ENCODE assay signal across 9 cellular contexts in genomic region chr4:122576261-122577188, GRCh38. TPM values are rescaled to one million over a fixed set of nuclear protein-coding genes. Genes with fewer than 3 reads are reported as not detected.
DNase-seq lines count a peak whose midpoint lies in the region; ATAC-seq, FAIRE-seq and TF ChIP-seq lines count a peak whose summit lies in the region.
"Had no signal": no experiment of that assay in that cellular context is flagged by ENCODE, and none has a peak within 500 bp of the region (broad histone marks: within the 10 kb centered on the region; RNA-seq: fewer than 3 reads in every experiment).

No MANE protein-coding gene starts in this region.

- H3K27me3 Mint-ChIP-seq in HFFc6 (ENCODE audit: insufficient read depth): peaks cover 7% of the 10 kb centered on the region

- H3K36me3 Mint-ChIP-seq in HFFc6 (ENCODE audit: low read depth): no peaks in the 10 kb centered on the region

- FAIRE-seq in keratinocyte (lab: Jason Lieb, UNC): peak; percentile 23

- ATAC-seq in Right ventricle myocardium superior (ENCODE audit: poor library complexity): peak; percentile 46
- no peak for ATAC-seq in GM19467 (IDR thresholded peaks at IDR 0.05; ENCODE audit: unreplicated experiment)

- H3K9me3 ChIP-seq in right atrium auricular region: no peaks in the 10 kb centered on the region
- H3K9me3 ChIP-seq in adipocyte (ENCODE audit: control insufficient read depth, low read length): no peaks in the 10 kb centered on the region
- no peaks in the 10 kb centered on the region for H3K9me3 ChIP-seq in keratinocyte (ENCODE audit: control insufficient read depth, low read depth, low read length)

- H3K27me3 ChIP-seq in right atrium auricular region (no peaks in the 10 kb centered on the region), adipocyte (replicated peaks; ENCODE audit: control insufficient read depth, insufficient read depth, low read length) (no peaks in the 10 kb centered on the region), keratinocyte (ENCODE audit: control insufficient read depth, extremely low read depth, insufficient read depth, low read length) (no peaks in the 10 kb centered on the region)

- no peak overlapping the region for H3K27ac Mint-ChIP-seq in HFFc6

- H3K27ac ChIP-seq in right atrium auricular region: no peak overlapping the region
- H3K27ac ChIP-seq in keratinocyte (ENCODE audit: control insufficient read depth, insufficient read depth, low read length): no peak overlapping the region

- no peak for DNase-seq in Right ventricle myocardium superior
- no peak for DNase-seq in right atrium auricular region (ENCODE audit: low spot score)
- DNase-seq in HFFc6: peak; percentile 57
- DNase-seq in NCI-H69 (lab: John Stamatoyannopoulos, UW): peak; percentile 34
- peak; percentile 67 for DNase-seq in adipocyte (ENCODE audit: low read depth)
- DNase-seq in keratinocyte (ENCODE audit: low read depth, low spot score): no peak
- DNase-seq in ecto neural progenitor cell (ENCODE audit: low spot score): no peak

- TF ChIP-seq CTCF in right atrium auricular region (IDR thresholded peaks at IDR 0.05) (peak in 1 of 2 donors; percentile 48), HFFc6 (IDR thresholded peaks at IDR 0.05) (peak; percentile 81), keratinocyte (optimal IDR thresholded peaks at IDR 0.05 in 1 of 3, IDR thresholded peaks at IDR 0.05 in 1 of 3, conservative IDR thresholded peaks at IDR 0.05 in 1 of 3; ENCODE audit: extremely low read depth in 1 of 3, insufficient read depth in 2 of 3, low read length in 3 of 3) (peak in 2 of 3 experiments; percentile 47 to 55)

- H3K36me3 ChIP-seq in right atrium auricular region (no peaks in the 10 kb centered on the region), adipocyte (ENCODE audit: control insufficient read depth, insufficient read depth, low read length, severe bottlenecking) (no peaks in the 10 kb centered on the region), keratinocyte (ENCODE audit: control insufficient read depth in 2 of 2, extremely low read depth in 1 of 2, insufficient read depth in 2 of 2, low read length in 2 of 2) (no peaks in the 10 kb centered on the region)

- no peak overlapping the region for H3K4me3 Mint-ChIP-seq in HFFc6

- no peaks in the 10 kb centered on the region for H3K79me2 ChIP-seq in keratinocyte (ENCODE audit: control insufficient read depth, insufficient read depth, low read length)

- H3K4me1 ChIP-seq in right atrium auricular region (no peaks in the 10 kb centered on the region), adipocyte (ENCODE audit: control insufficient read depth, insufficient read depth, low read length) (no peaks in the 10 kb centered on the region), keratinocyte (ENCODE audit: control insufficient read depth, extremely low read depth, insufficient read depth, low read length) (no peaks in the 10 kb centered on the region)

- H3K9me3 Mint-ChIP-seq in HFFc6: no peaks in the 10 kb centered on the region; the same call in 1 of the 2 replicates

- H3K4me1 Mint-ChIP-seq in HFFc6 (ENCODE audit: low read depth): no peaks in the 10 kb centered on the region

- dilution Hi-C loops in keratinocyte (cut with MboI; ENCODE audit: extremely low pct_ligation_motif_present, low sequenced_read_pairs): no loop called here

- no peak overlapping the region for H2AFZ ChIP-seq in keratinocyte (ENCODE audit: control insufficient read depth, low read length)

- H3K9ac ChIP-seq in adipocyte (ENCODE audit: low read length): peak overlapping the region; percentile 37
- H3K9ac ChIP-seq in keratinocyte (ENCODE audit: control insufficient read depth, extremely low read depth, insufficient read depth, low read length): no peak overlapping the region

- intact Hi-C loops in Right ventricle myocardium superior (cut with DNase I): no loop called here

- no peak overlapping the region for H3K4me3 ChIP-seq in right atrium auricular region
- no peak overlapping the region for H3K4me3 ChIP-seq in adipocyte (ENCODE audit: low read length)
- H3K4me3 ChIP-seq in keratinocyte (ENCODE audit: control insufficient read depth in 2 of 3, extremely low read depth in 1 of 3, insufficient read depth in 2 of 3, low read depth in 1 of 3, low read length in 3 of 3): no peak overlapping the region

- no peaks in the 10 kb centered on the region for H3K9me1 ChIP-seq in keratinocyte (ENCODE audit: control insufficient read depth, extremely low read depth, insufficient read depth, low read length)

- no peak overlapping the region for H3K4me2 ChIP-seq in keratinocyte (ENCODE audit: control insufficient read depth, extremely low read depth, insufficient read depth, low read depth, low read length)

- no peaks in the 10 kb centered on the region for H4K20me1 ChIP-seq in keratinocyte (ENCODE audit: control insufficient read depth, extremely low read depth, insufficient read depth, low read length)

RNA-seq across cellular contexts. Expression of gene IL21, which starts 44.3 kb away (rescaled TPM):
- total RNA-seq in Right ventricle myocardium superior (not detected), right atrium auricular region (not detected)
- not detected for total RNA-seq in HFFc6 (2021; fragmentation: NEBNext Ultra II Directional; extraction: Animal tissue kit (Norgen Biotek cat#: 25700))
- not detected in 3 replicates for polyA plus RNA-seq in keratinocyte
- polyA plus RNA-seq in keratinocyte (2011; ENCODE audit: low read depth): not detected
- not detected in 2 replicates for polyA plus RNA-seq in keratinocyte (2011; cell fraction: cytosol; rRNA removed)
- not detected in 2 replicates for polyA plus RNA-seq in keratinocyte (2011; cell fraction: nucleus; rRNA removed)
- not detected in 2 replicates for polyA plus RNA-seq in keratinocyte (2012; ENCODE audit: low replicate concordance)
- not detected in 3 replicates for polyA minus RNA-seq in keratinocyte
- polyA minus RNA-seq in keratinocyte (2011; cell fraction: cytosol; rRNA and poly(A)+ RNA removed): not detected
- polyA minus RNA-seq in keratinocyte (2011; cell fraction: nucleus; rRNA and poly(A)+ RNA removed): not detected in 2 replicates
- total RNA-seq: urinary bladder had no signal
- polyA plus RNA-seq: urinary bladder had no signal

Comparison
In these comparisons a context has a peak if more than half of its experiments do, and no peak if none do; other contexts are left out.
1. DNase-seq: peak in HFFc6 (single experiment), NCI-H69 (single experiment) and adipocyte (single experiment); none in Right ventricle myocardium superior (single experiment), right atrium auricular region (single experiment), keratinocyte (single experiment) and ecto neural progenitor cell (single experiment).